In genomic region chrX:137926090-137926489, GRCh38 we compare ENCODE assay signal across 13 cellular contexts.
DNase-seq lines count a peak whose midpoint lies in the region; ATAC-seq and TF ChIP-seq lines count a peak whose summit lies in the region.
"Had no signal": no experiment of that assay in that cellular context is flagged by ENCODE, and none has a peak within 500 bp of the region (broad histone marks: within the 10 kb centered on the region; RNA-seq: fewer than 3 reads in every experiment).

No MANE protein-coding gene starts in this region.

- H3K36me3 Mint-ChIP-seq in GM23338 (ENCODE audit: low read depth) (no peaks in the 10 kb centered on the region), endothelial cell (ENCODE audit: low read depth, unreplicated experiment) (no peaks in the 10 kb centered on the region)
- no peaks in the 10 kb centered on the region for H3K36me3 Mint-ChIP-seq in stimulated activated memory B cell treated with anti-CD40 and anti-IgM and Interleukin-4, amounts not matched to agents 10 μg/mL and 1 μg/mL and 100 μg/mL, for 72 hours
- H3K36me3 Mint-ChIP-seq in activated T-helper 2 cell treated with anti-CD3 and anti-CD28 coated beads, Interferon-gamma antibody, Interleukin-2, Interleukin-4, amounts not matched to agents 10 μg/mL and 5 μg/mL and 100 μg/mL, durations not matched to agents 14 hours and 24 hours and 36 hours (ENCODE audit: low read depth): no peaks in the 10 kb centered on the region
- H3K36me3 Mint-ChIP-seq: natural killer cell treated with Interleukin-12 subunit alpha and Interleukin-12 subunit beta and Interleukin-15 and Interleukin-18, amount 100 ng/mL, for 72 hours had no signal

- H3K27me3 Mint-ChIP-seq in GM23338 (ENCODE audit: insufficient read depth, low read depth, poor library complexity): no peaks in the 10 kb centered on the region
- H3K27me3 Mint-ChIP-seq in endothelial cell (ENCODE audit: unreplicated experiment): no peaks in the 10 kb centered on the region
- H3K27me3 Mint-ChIP-seq in stimulated activated memory B cell treated with anti-CD40 and anti-IgM and Interleukin-4, amounts not matched to agents 10 μg/mL and 1 μg/mL and 100 μg/mL, for 72 hours: no peaks in the 10 kb centered on the region
- H3K27me3 Mint-ChIP-seq in activated T-helper 2 cell treated with anti-CD3 and anti-CD28 coated beads, Interferon-gamma antibody, Interleukin-2, Interleukin-4, amounts not matched to agents 10 μg/mL and 5 μg/mL and 100 μg/mL, durations not matched to agents 14 hours and 24 hours and 36 hours (ENCODE audit: low read depth): no peaks in the 10 kb centered on the region
- H3K27me3 Mint-ChIP-seq: B cell had no signal

- H3K9me2 ChIP-seq in GM23338 (ENCODE audit: insufficient read depth): no peaks in the 10 kb centered on the region

- no peak overlapping the region for H2AFZ ChIP-seq in GM23338

- no peaks in the 10 kb centered on the region for H3K27me3 ChIP-seq in GM23338 (ENCODE audit: insufficient read depth)

- peaks cover 20% of the 10 kb centered on the region for H3K4me1 Mint-ChIP-seq in GM23338
- no peaks in the 10 kb centered on the region for H3K4me1 Mint-ChIP-seq in endothelial cell (ENCODE audit: unreplicated experiment)
- H3K4me1 Mint-ChIP-seq in stimulated activated memory B cell treated with anti-CD40 and anti-IgM and Interleukin-4, amounts not matched to agents 10 μg/mL and 1 μg/mL and 100 μg/mL, for 72 hours: no peaks in the 10 kb centered on the region
- H3K4me1 Mint-ChIP-seq in activated T-helper 2 cell treated with anti-CD3 and anti-CD28 coated beads, Interferon-gamma antibody, Interleukin-2, Interleukin-4, amounts not matched to agents 10 μg/mL and 5 μg/mL and 100 μg/mL, durations not matched to agents 14 hours and 24 hours and 36 hours (ENCODE audit: low read depth): no peaks in the 10 kb centered on the region
- H3K4me1 Mint-ChIP-seq: B cell had no signal

- H3K79me2 ChIP-seq in GM23338 (replicated peaks; ENCODE audit: insufficient read depth): no peaks in the 10 kb centered on the region

- no peaks in the 10 kb centered on the region for H4K20me1 ChIP-seq in GM23338 (replicated peaks; ENCODE audit: insufficient read depth)

- H3K4me2 ChIP-seq in GM23338: no peak overlapping the region

- intact Hi-C loops in activated T-helper 2 cell treated with anti-CD3 and anti-CD28 coated beads, Interferon-gamma antibody, Interleukin-2, Interleukin-4, amounts not matched to agents 10 μg/mL and 5 μg/mL and 100 μg/mL, durations not matched to agents 14 hours and 24 hours and 36 hours (cut with micrococcal nuclease): no loop called here

- peak; percentile 74 for ATAC-seq in GM23338
- ATAC-seq in stimulated activated memory B cell treated with anti-CD40 and anti-IgM and Interleukin-4, amounts not matched to agents 10 μg/mL and 1 μg/mL and 100 μg/mL, for 72 hours: no peak
- no peak for ATAC-seq in HG02571 (IDR thresholded peaks at IDR 0.05; ENCODE audit: unreplicated experiment)
- no peak for ATAC-seq in HG03432 (IDR thresholded peaks at IDR 0.05; ENCODE audit: unreplicated experiment)
- ATAC-seq: heart right ventricle; natural killer cell treated with Interleukin-12 subunit alpha and Interleukin-12 subunit beta and Interleukin-15 and Interleukin-18, amount 100 ng/mL, for 72 hours had no signal

- H3F3A ChIP-seq in GM23338 (replicated peaks; ENCODE audit: low read depth): no peaks in the 10 kb centered on the region

- H3K27ac Mint-ChIP-seq in GM23338 (no peak overlapping the region), endothelial cell (ENCODE audit: unreplicated experiment) (no peak overlapping the region)
- H3K27ac Mint-ChIP-seq in stimulated activated memory B cell treated with anti-CD40 and anti-IgM and Interleukin-4, amounts not matched to agents 10 μg/mL and 1 μg/mL and 100 μg/mL, for 72 hours: no peak overlapping the region
- no peak overlapping the region for H3K27ac Mint-ChIP-seq in activated T-helper 2 cell treated with anti-CD3 and anti-CD28 coated beads, Interferon-gamma antibody, Interleukin-2, Interleukin-4, amounts not matched to agents 10 μg/mL and 5 μg/mL and 100 μg/mL, durations not matched to agents 14 hours and 24 hours and 36 hours
- H3K27ac Mint-ChIP-seq: B cell; natural killer cell treated with Interleukin-12 subunit alpha and Interleukin-12 subunit beta and Interleukin-15 and Interleukin-18, amount 100 ng/mL, for 72 hours had no signal

- TF ChIP-seq CTCF in 22Rv1 (IDR thresholded peaks at IDR 0.05) (peak; percentile 46), GM23338 (conservative IDR thresholded peaks at IDR 0.05; ENCODE audit: low read depth in 2 of 2) (peak; percentile 68 to 73), endothelial cell (IDR thresholded peaks at IDR 0.05; ENCODE audit: unreplicated experiment) (peak; percentile 49)

- 0 out of 2 replicates have a peak, but pooled peaks cover 5% of the 10 kb centered on the region for H3K4me1 ChIP-seq in GM23338 (ENCODE audit: insufficient read depth)
- H3K4me1 ChIP-seq: heart right ventricle had no signal

- H3K4me3 ChIP-seq in GM23338: no peak overlapping the region

- H3K36me3 ChIP-seq in GM23338 (ENCODE audit: insufficient read depth): no peaks in the 10 kb centered on the region
- H3K36me3 ChIP-seq: heart right ventricle had no signal

- no peak overlapping the region for H3K4me3 Mint-ChIP-seq in GM23338
- no peak overlapping the region for H3K4me3 Mint-ChIP-seq in endothelial cell (ENCODE audit: unreplicated experiment)
- H3K4me3 Mint-ChIP-seq in stimulated activated memory B cell treated with anti-CD40 and anti-IgM and Interleukin-4, amounts not matched to agents 10 μg/mL and 1 μg/mL and 100 μg/mL, for 72 hours: no peak overlapping the region
- no peak overlapping the region for H3K4me3 Mint-ChIP-seq in activated T-helper 2 cell treated with anti-CD3 and anti-CD28 coated beads, Interferon-gamma antibody, Interleukin-2, Interleukin-4, amounts not matched to agents 10 μg/mL and 5 μg/mL and 100 μg/mL, durations not matched to agents 14 hours and 24 hours and 36 hours (ENCODE audit: low read depth)
- H3K4me3 Mint-ChIP-seq: B cell; natural killer cell treated with Interleukin-12 subunit alpha and Interleukin-12 subunit beta and Interleukin-15 and Interleukin-18, amount 100 ng/mL, for 72 hours had no signal

- DNase-seq in GM23338 (ENCODE audit: low spot score): peak; percentile 53
- DNase-seq in NCI-H748 treated with DMSO at 0.1 percent for 48 hours (lab: John Stamatoyannopoulos, UW): peak; percentile 5
- peak; percentile 13 for DNase-seq in endothelial cell (ENCODE audit: low spot score)
- DNase-seq in activated T-helper 2 cell treated with anti-CD3 and anti-CD28 coated beads, Interferon-gamma antibody, Interleukin-2, Interleukin-4, amounts not matched to agents 10 μg/mL and 5 μg/mL and 100 μg/mL, durations not matched to agents 14 hours and 24 hours and 36 hours (ENCODE audit: low spot score): no peak
- DNase-seq: activated T-cell treated with anti-CD3 and anti-CD28 coated beads for 4 hours, heart right ventricle, SW 1271 had no signal

- no peak overlapping the region for H3K27ac ChIP-seq in 22Rv1
- no peak overlapping the region for H3K27ac ChIP-seq in GM23338 (ENCODE audit: low read depth)
- H3K27ac ChIP-seq: heart right ventricle had no signal

- H3K9me3 Mint-ChIP-seq in GM23338 (no peaks in the 10 kb centered on the region), endothelial cell (ENCODE audit: unreplicated experiment) (no peaks in the 10 kb centered on the region)
- H3K9me3 Mint-ChIP-seq in stimulated activated memory B cell treated with anti-CD40 and anti-IgM and Interleukin-4, amounts not matched to agents 10 μg/mL and 1 μg/mL and 100 μg/mL, for 72 hours: no peaks in the 10 kb centered on the region
- no peaks in the 10 kb centered on the region for H3K9me3 Mint-ChIP-seq in activated T-helper 2 cell treated with anti-CD3 and anti-CD28 coated beads, Interferon-gamma antibody, Interleukin-2, Interleukin-4, amounts not matched to agents 10 μg/mL and 5 μg/mL and 100 μg/mL, durations not matched to agents 14 hours and 24 hours and 36 hours
- H3K9me3 Mint-ChIP-seq: natural killer cell treated with Interleukin-12 subunit alpha and Interleukin-12 subunit beta and Interleukin-15 and Interleukin-18, amount 100 ng/mL, for 72 hours had no signal

TF ChIP-seq in GM23338, 12 proteins besides CTCF, POLR2A, EP300 and RAD21:
- TF ChIP-seq ETS1 (IDR thresholded peaks at IDR 0.05) (no peak), EZH2phosphoT487 (IDR thresholded peaks at IDR 0.05; ENCODE audit: unreplicated experiment) (no peak), CREB1 (CRISPR knock-in tag; IDR thresholded peaks at IDR 0.05; ENCODE audit: low read depth) (no peak), JUNB (IDR thresholded peaks at IDR 0.05; ENCODE audit: unreplicated experiment) (no peak), STAT1 (IDR thresholded peaks at IDR 0.05; ENCODE audit: unreplicated experiment) (no peak)
